ENCODE assay signal across 1 cellular context in genomic region chr3:89606151-89606550, GRCh38.
TF ChIP-seq lines count a peak whose summit lies in the region.

No MANE protein-coding gene starts in this region.

TF ChIP-seq in HEK293, 187 proteins besides CTCF, POLR2A, EP300 and RAD21 (continued from another document):
- TF ChIP-seq FEZF1 (tag by site-specific recombination; IDR thresholded peaks at IDR 0.05): no peak
- TF ChIP-seq ZNF792 (tag by site-specific recombination; IDR thresholded peaks at IDR 0.05): no peak
- TF ChIP-seq ZNF837 (tag by site-specific recombination; IDR thresholded peaks at IDR 0.05): no peak
- no peak for TF ChIP-seq ZNF354C (tag by site-specific recombination; IDR thresholded peaks at IDR 0.05; ENCODE audit: borderline replicate concordance, low read depth)
- TF ChIP-seq, protein P1, sequence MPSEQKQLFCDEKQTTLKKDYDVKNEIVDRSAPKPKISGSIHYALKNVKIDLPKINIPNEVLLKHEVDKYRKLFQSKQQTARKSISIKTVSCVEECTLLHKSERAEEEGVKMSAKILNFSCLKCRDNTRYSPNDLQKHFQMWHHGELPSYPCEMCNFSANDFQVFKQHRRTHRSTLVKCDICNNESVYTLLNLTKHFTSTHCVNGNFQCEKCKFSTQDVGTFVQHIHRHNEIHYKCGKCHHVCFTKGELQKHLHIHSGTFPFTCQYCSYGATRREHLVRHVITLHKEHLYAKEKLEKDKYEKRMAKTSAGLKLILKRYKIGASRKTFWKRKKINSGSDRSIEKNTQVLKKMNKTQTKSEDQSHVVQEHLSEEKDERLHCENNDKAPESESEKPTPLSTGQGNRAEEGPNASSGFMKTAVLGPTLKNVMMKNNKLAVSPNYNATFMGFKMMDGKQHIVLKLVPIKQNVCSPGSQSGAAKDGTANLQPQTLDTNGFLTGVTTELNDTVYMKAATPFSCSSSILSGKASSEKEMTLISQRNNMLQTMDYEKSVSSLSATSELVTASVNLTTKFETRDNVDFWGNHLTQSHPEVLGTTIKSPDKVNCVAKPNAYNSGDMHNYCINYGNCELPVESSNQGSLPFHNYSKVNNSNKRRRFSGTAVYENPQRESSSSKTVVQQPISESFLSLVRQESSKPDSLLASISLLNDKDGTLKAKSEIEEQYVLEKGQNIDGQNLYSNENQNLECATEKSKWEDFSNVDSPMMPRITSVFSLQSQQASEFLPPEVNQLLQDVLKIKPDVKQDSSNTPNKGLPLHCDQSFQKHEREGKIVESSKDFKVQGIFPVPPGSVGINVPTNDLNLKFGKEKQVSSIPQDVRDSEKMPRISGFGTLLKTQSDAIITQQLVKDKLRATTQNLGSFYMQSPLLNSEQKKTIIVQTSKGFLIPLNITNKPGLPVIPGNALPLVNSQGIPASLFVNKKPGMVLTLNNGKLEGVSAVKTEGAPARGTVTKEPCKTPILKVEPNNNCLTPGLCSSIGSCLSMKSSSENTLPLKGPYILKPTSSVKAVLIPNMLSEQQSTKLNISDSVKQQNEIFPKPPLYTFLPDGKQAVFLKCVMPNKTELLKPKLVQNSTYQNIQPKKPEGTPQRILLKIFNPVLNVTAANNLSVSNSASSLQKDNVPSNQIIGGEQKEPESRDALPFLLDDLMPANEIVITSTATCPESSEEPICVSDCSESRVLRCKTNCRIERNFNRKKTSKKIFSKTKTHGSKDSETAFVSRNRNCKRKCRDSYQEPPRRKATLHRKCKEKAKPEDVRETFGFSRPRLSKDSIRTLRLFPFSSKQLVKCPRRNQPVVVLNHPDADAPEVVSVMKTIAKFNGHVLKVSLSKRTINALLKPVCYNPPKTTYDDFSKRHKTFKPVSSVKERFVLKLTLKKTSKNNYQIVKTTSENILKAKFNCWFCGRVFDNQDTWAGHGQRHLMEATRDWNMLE (tag by site-specific recombination; conservative IDR thresholded peaks at IDR 0.05; ENCODE audit: low read depth): peak; percentile 52; the same call in 1 of the 2 replicates
- no peak for TF ChIP-seq ZNF747 (tag by site-specific recombination; IDR thresholded peaks at IDR 0.05)
- no peak for TF ChIP-seq GLIS2 (tag by site-specific recombination; IDR thresholded peaks at IDR 0.05)
- TF ChIP-seq BCL6B (tag by site-specific recombination; IDR thresholded peaks at IDR 0.05): no peak
- TF ChIP-seq ZNF677 (tag by site-specific recombination; IDR thresholded peaks at IDR 0.05): no peak
- TF ChIP-seq REST (tag by site-specific recombination; IDR thresholded peaks at IDR 0.05): no peak
- TF ChIP-seq ZNF629 (tag by site-specific recombination; IDR thresholded peaks at IDR 0.05): no peak
